Comparison of ENCODE assay signal across 8 cellular contexts in the genomic region with DNA sequence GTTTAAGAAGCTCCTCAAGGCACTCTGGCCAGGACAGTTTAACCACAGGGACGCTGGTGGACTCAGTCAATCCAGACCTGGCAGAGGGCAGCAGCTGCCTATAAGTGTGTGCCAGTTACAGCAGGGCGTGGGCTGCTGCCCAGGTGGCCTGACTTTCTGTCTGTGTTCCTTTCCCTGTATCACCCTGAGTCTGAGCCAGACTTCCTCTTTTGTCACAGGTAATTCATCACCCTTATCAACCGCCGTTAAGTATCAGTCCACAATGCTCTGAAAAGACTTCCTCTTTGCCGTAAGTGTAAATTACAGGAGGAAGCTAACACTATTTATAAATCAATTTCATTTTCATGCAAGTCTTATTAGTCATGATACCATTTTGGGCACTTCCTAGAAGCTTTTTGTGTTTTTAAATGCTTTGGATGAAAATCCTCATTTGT. TPM values are rescaled to one million over a fixed set of nuclear protein-coding genes. Genes with fewer than 3 reads are reported as not detected.
DNase-seq lines count a peak whose midpoint lies in the region; ATAC-seq and TF ChIP-seq lines count a peak whose summit lies in the region.

No MANE protein-coding gene starts in this region.

- peaks cover 55% of the 10 kb centered on the region for H3K4me1 Mint-ChIP-seq in Calu3 (ENCODE audit: low read depth, unreplicated experiment)
- peaks cover 96% of the 10 kb centered on the region for H3K4me1 Mint-ChIP-seq in activated naive CD8-positive, alpha-beta T cell treated with anti-CD3 and anti-CD28 coated beads, Interleukin-2, amount 50 U/mL, for 24 hours

- H3K36me3 Mint-ChIP-seq in Calu3 (ENCODE audit: insufficient read depth, unreplicated experiment), result peaks cover 36% of the 10 kb centered on the region
- peaks cover 1% of the 10 kb centered on the region for H3K36me3 Mint-ChIP-seq in activated naive CD8-positive, alpha-beta T cell treated with anti-CD3 and anti-CD28 coated beads, Interleukin-2, amount 50 U/mL, for 24 hours (ENCODE audit: low read depth)

- peak overlapping the region; percentile 89 for H3K27ac Mint-ChIP-seq in Calu3 (ENCODE audit: unreplicated experiment)
- H3K27ac Mint-ChIP-seq in activated naive CD8-positive, alpha-beta T cell treated with anti-CD3 and anti-CD28 coated beads, Interleukin-2, amount 50 U/mL, for 24 hours, result peak overlapping the region; percentile 97

- no peaks in the 10 kb centered on the region for H3K9me3 Mint-ChIP-seq in Calu3 (ENCODE audit: low read depth, unreplicated experiment)
- no peaks in the 10 kb centered on the region for H3K9me3 Mint-ChIP-seq in activated naive CD8-positive, alpha-beta T cell treated with anti-CD3 and anti-CD28 coated beads, Interleukin-2, amount 50 U/mL, for 24 hours

- peak overlapping the region; percentile 1 for H3K4me3 ChIP-seq in mononuclear cell (ENCODE audit: low read length)

- CTCF ChIA-PET in Calu3 (lab: Charles Lee), result interaction anchor here (0.6 to 2.3 kb wide), 11 partner anchors 9 to 621 kb away, joined by 3 to 14 read pairs (median 5); no protein-coding TSS in a partner anchor

- BruUV-seq in Calu3 (replicated peaks; lab: Mats Ljungman, UMichigan), result no TSS peak

- H3K4me1 ChIP-seq in mononuclear cell (ENCODE audit: insufficient read depth, low read length), result peaks cover 76% of the 10 kb centered on the region

- DNase-seq in Calu3, result peak; percentile 75
- peak; percentile 89 for DNase-seq in NCI-H748 treated with DMSO at 0.1 percent for 48 hours (lab: John Stamatoyannopoulos, UW)
- no peak for DNase-seq in activated naive CD8-positive, alpha-beta T cell treated with anti-CD3 and anti-CD28 coated beads, Interleukin-2, amount 50 U/mL, for 24 hours
- DNase-seq in hepatic stellate cell (ENCODE audit: low spot score), result no peak
- no peak for DNase-seq in iPS-NIHi7 (ENCODE audit: extremely low spot score)

- H3K27me3 ChIP-seq in mononuclear cell (ENCODE audit: insufficient read depth, low read length), result no peaks in the 10 kb centered on the region

- no peaks in the 10 kb centered on the region for H3K9me3 ChIP-seq in mononuclear cell (ENCODE audit: low read depth, low read length)

- no peaks in the 10 kb centered on the region for H3K27me3 Mint-ChIP-seq in Calu3 (ENCODE audit: unreplicated experiment)
- no peaks in the 10 kb centered on the region for H3K27me3 Mint-ChIP-seq in activated naive CD8-positive, alpha-beta T cell treated with anti-CD3 and anti-CD28 coated beads, Interleukin-2, amount 50 U/mL, for 24 hours

- peak overlapping the region; percentile 49 for H3K4me3 Mint-ChIP-seq in Calu3 (ENCODE audit: low read depth, unreplicated experiment)
- H3K4me3 Mint-ChIP-seq in activated naive CD8-positive, alpha-beta T cell treated with anti-CD3 and anti-CD28 coated beads, Interleukin-2, amount 50 U/mL, for 24 hours, result peak overlapping the region; percentile 78

- peak; percentile 73 for ATAC-seq in GM19328 (IDR thresholded peaks at IDR 0.05; ENCODE audit: unreplicated experiment)
- ATAC-seq in HG03280 (IDR thresholded peaks at IDR 0.05; ENCODE audit: unreplicated experiment), result peak; percentile 78
- peak; percentile 18 for ATAC-seq in activated naive CD8-positive, alpha-beta T cell treated with anti-CD3 and anti-CD28 coated beads, Interleukin-2, amount 50 U/mL, for 24 hours

- intact Hi-C loops in Calu3 (cut with micrococcal nuclease; ENCODE audit: unreplicated experiment), result loop anchor here (5.0 kb wide), 1 partner anchor 61 kb away; no protein-coding TSS in a partner anchor

- no peak for TF ChIP-seq CTCF in Calu3 (IDR thresholded peaks at IDR 0.05; ENCODE audit: unreplicated experiment)

RNA-seq across cellular contexts. Expression of gene LPIN1, which starts 7.0 kb away (rescaled TPM):
- total RNA-seq in Calu3 (2022) (46.2 and 53.5 TPM in 2 replicates), mononuclear cell (52.8 TPM)

Comparison
In these comparisons a context has a peak if more than half of its experiments do, and no peak if none do; other contexts are left out.
1. DNase-seq: peak in Calu3 (single experiment) and NCI-H748 treated with DMSO at 0.1 percent for 48 hours (single experiment); none in activated naive CD8-positive, alpha-beta T cell treated with anti-CD3 and anti-CD28 coated beads, Interleukin-2, amount 50 U/mL, for 24 hours (single experiment), hepatic stellate cell (single experiment) and iPS-NIHi7 (single experiment).
2. ATAC-seq: peak in every context shown above with its lines; median percentile 78 in HG03280; 73 in GM19328; 18 in activated naive CD8-positive, alpha-beta T cell treated with anti-CD3 and anti-CD28 coated beads, Interleukin-2, amount 50 U/mL, for 24 hours.